In the genomic region with DNA sequence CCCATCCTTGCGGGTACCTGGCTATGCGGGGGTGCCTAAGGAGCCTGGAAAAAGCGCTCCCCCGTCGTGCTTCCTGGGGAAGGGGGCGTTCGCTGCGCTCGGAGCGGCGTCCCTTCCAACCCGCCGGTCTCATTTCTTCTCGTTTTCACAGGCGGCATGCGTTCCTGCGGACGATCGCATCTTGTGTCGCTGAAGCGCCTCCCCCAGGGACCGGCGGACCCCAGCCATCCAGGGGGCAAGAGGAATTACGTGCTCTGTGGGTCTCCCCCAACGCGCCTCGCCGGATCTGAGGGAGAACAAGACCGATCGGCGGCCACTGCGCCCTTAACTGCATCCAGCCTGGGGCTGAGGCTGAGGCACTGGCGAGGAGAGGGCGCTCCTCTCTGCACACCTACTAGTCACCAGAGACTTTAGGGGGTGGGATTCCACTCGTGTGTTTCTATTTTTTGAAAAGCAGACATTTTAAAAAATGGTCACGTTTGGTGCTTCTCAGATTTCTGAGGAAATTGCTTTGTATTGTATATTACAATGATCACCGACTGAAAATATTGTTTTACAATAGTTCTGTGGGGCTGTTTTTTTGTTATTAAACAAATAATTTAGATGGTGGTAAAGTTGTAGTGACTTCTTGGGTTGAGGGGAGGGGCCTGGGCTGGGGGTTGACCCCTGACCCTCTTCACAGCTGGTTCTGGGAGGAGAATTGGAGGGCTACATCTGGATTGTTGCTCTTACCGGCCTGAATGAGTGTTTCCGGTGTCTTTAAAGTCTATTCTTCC, we compare ENCODE assay signal across 8 cellular contexts. TPM values are rescaled to one million over a fixed set of nuclear protein-coding genes. Genes with fewer than 3 reads are reported as not detected.
DNase-seq lines count a peak whose midpoint lies in the region; ATAC-seq and TF ChIP-seq lines count a peak whose summit lies in the region.

No MANE protein-coding gene starts in this region.

- H3K9ac ChIP-seq in adipocyte (ENCODE audit: low read length) (peak overlapping the region; percentile 97), iPS-15b (ENCODE audit: low read depth, low read length) (peak overlapping the region; percentile 94), skeletal muscle tissue (ENCODE audit: low read depth in 1 of 3, low read length in 3 of 3) (peak overlapping the region; percentile 84 to 90 (median 86))

- H3K27ac ChIP-seq in skeletal muscle tissue (ENCODE audit: low read depth, low read length) = peak overlapping the region; percentile 83

- H3K4me3 ChIP-seq in Caco-2 (ENCODE audit: low read depth, low read length) (peak overlapping the region; percentile 63), adipocyte (ENCODE audit: low read length) (peak overlapping the region; percentile 93), iPS-15b (ENCODE audit: low read depth, low read length) (peak overlapping the region; percentile 98), skeletal muscle tissue (ENCODE audit: low read length in 3 of 3) (peak overlapping the region; percentile 83 to 95 (median 92))

- CTCF ChIA-PET in Caco-2 (lab: Charles Lee) = interaction anchor here (1.0 to 13.0 kb wide), 5 partner anchors 11 to 117 kb away, joined by 3 to 1708 read pairs (median 4); no protein-coding TSS in a partner anchor

- intact Hi-C loops in Caco-2 (cut with micrococcal nuclease; ENCODE audit: unreplicated experiment) = no loop called here

- no peaks in the 10 kb centered on the region for H3K9me3 Mint-ChIP-seq in Caco-2 (ENCODE audit: unreplicated experiment)

- peaks cover 71% of the 10 kb centered on the region for H3K36me3 Mint-ChIP-seq in Caco-2 (ENCODE audit: insufficient read depth, unreplicated experiment)

- no peaks in the 10 kb centered on the region for H3K27me3 Mint-ChIP-seq in Caco-2 (ENCODE audit: insufficient read depth, unreplicated experiment)

- DNase-seq in Caco-2 (peak; percentile 66 to 68), M059J (ENCODE audit: low read depth) (peak; percentile 47), adipocyte (ENCODE audit: low read depth) (peak; percentile 61), NCI-H2107 treated with DMSO at 0.1 percent for 48 hours (lab: John Stamatoyannopoulos, UW; ENCODE audit: unreplicated experiment) (no peak)

- POLR2A ChIA-PET in Caco-2 (lab: Charles Lee) = interaction anchor here (1.0 to 4.3 kb wide), 9 partner anchors 13 to 115 kb away, joined by 4 to 306 read pairs (median 10); a partner anchor contains a TSS

- no peak for ATAC-seq in GM19035 (IDR thresholded peaks at IDR 0.05; ENCODE audit: unreplicated experiment)
- no peak for ATAC-seq in HG03520 (IDR thresholded peaks at IDR 0.05; ENCODE audit: unreplicated experiment)

- no peak for TF ChIP-seq CTCF in Caco-2 (IDR thresholded peaks at IDR 0.05; ENCODE audit: insufficient read depth in 1 of 2, low read depth in 1 of 2, low read length in 1 of 2, severe bottlenecking in 1 of 2, unreplicated experiment in 1 of 2)

- H3K27ac Mint-ChIP-seq in Caco-2 (ENCODE audit: unreplicated experiment) = peak overlapping the region; percentile 98

- peak overlapping the region; percentile 88 for H3K4me3 Mint-ChIP-seq in Caco-2 (ENCODE audit: unreplicated experiment)

- H3K27me3 ChIP-seq in Caco-2 (replicated peaks; ENCODE audit: control insufficient read depth, insufficient read depth, low read length) = no peaks in the 10 kb centered on the region
- no peaks in the 10 kb centered on the region for H3K27me3 ChIP-seq in adipocyte (replicated peaks; ENCODE audit: control insufficient read depth, insufficient read depth, low read length)
- no peaks in the 10 kb centered on the region for H3K27me3 ChIP-seq in iPS-15b (ENCODE audit: control insufficient read depth, insufficient read depth, low read length)
- no peaks in the 10 kb centered on the region for H3K27me3 ChIP-seq in skeletal muscle tissue (ENCODE audit: control insufficient read depth in 3 of 3, insufficient read depth in 3 of 3, low read length in 3 of 3)

- H3K36me3 ChIP-seq in Caco-2 (ENCODE audit: control insufficient read depth, insufficient read depth, low read length) = no peaks in the 10 kb centered on the region
- no peaks in the 10 kb centered on the region for H3K36me3 ChIP-seq in adipocyte (ENCODE audit: control insufficient read depth, insufficient read depth, low read length, severe bottlenecking)
- H3K36me3 ChIP-seq in iPS-15b (ENCODE audit: control insufficient read depth, insufficient read depth, low read length) = peaks cover 9% of the 10 kb centered on the region
- peaks cover 0 to 5% (median 0%) of the 10 kb centered on the region in 3 donors for H3K36me3 ChIP-seq in skeletal muscle tissue (ENCODE audit: control insufficient read depth in 3 of 3, insufficient read depth in 3 of 3, low read length in 3 of 3)

- H3K9me3 ChIP-seq in Caco-2 (no peaks in the 10 kb centered on the region), adipocyte (ENCODE audit: control insufficient read depth, low read length) (no peaks in the 10 kb centered on the region), iPS-15b (ENCODE audit: control insufficient read depth, insufficient read depth, low read length) (no peaks in the 10 kb centered on the region), skeletal muscle tissue (ENCODE audit: control insufficient read depth in 3 of 3, low read length in 3 of 3) (no peaks in the 10 kb centered on the region)

- peaks cover 57% of the 10 kb centered on the region for H3K4me1 Mint-ChIP-seq in Caco-2 (ENCODE audit: low read depth, unreplicated experiment)

- BruUV-seq in Caco-2 (replicated peaks; lab: Mats Ljungman, UMichigan) = no TSS peak

- H3K4me1 ChIP-seq in Caco-2 (peaks cover 62% of the 10 kb centered on the region), adipocyte (ENCODE audit: control insufficient read depth, insufficient read depth, low read length) (peaks cover 42% of the 10 kb centered on the region), iPS-15b (ENCODE audit: control insufficient read depth, insufficient read depth, low read length) (peaks cover 23% of the 10 kb centered on the region), skeletal muscle tissue (ENCODE audit: control insufficient read depth in 3 of 3, insufficient read depth in 3 of 3, low read length in 3 of 3) (peaks cover 43 to 52% (median 47%) of the 10 kb centered on the region in 3 donors)

RNA-seq across cellular contexts. Expression of a gene that starts 1.0 kb away (rescaled TPM):
- total RNA-seq in Caco-2 (2022) (157 and 163 TPM in 2 replicates), skeletal muscle tissue (136 TPM)
- 1,421 and 1,771 TPM in 2 replicates for total RNA-seq in M059J (2014; rRNA removed; shearing (Covaris generic))

RNA-seq across cellular contexts. Expression of a gene that starts 31.6 kb away (rescaled TPM):
- not detected in 2 replicates for total RNA-seq in Caco-2 (2022)
- not detected in 2 replicates for total RNA-seq in M059J (2014; rRNA removed; shearing (Covaris generic))
- 16.2 TPM for total RNA-seq in skeletal muscle tissue

Comparison
In these comparisons a context has a peak if more than half of its experiments do, and no peak if none do; other contexts are left out.
1. RNA of a gene that starts 31.6 kb away (total RNA-seq): 16.2 TPM in skeletal muscle tissue (single experiment); not detected in Caco-2 and not detected in M059J; every median in the first group is over 10 times any median in the second.
2. Peak in every context shown above with its lines, with median percentiles within 50 percentile points of each other: H3K4me3 ChIP-seq and H3K9ac ChIP-seq.